30 cellular contexts compared by ENCODE assay signal in the genomic region with DNA sequence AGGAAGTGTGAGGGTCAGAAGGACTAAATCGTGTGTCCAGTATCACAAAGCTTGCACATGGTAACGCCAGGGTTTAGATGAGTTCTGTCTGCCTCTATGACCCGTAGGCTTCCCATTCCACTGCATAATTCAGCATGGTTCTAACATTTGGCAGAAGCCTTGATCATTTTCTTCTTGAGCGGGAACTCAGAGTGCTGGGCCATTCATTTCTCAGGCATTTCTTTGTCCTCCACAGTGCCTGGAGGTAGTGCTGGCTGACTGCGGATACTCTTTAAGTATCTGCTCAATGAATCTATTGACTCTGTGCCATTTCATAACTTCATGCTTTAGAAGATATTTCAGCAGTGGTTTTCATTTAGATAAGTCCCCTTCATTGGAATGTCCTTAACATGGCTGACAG.
"Had no signal": no experiment of that assay in that cellular context is flagged by ENCODE, and none has a peak within 500 bp of the region (broad histone marks: within the 10 kb centered on the region; RNA-seq: fewer than 3 reads in every experiment).

No MANE protein-coding gene starts in this region.

- H3K9me3 ChIP-seq: left lung, lower lobe of right lung, neutrophil, ovary, right atrium auricular region, right lobe of liver, stomach, suprapubic skin, thoracic aorta, tibial artery, uterus had no signal

- H3K9ac ChIP-seq: neural progenitor cell had no signal

- DNase-seq: hypothalamus; immature natural killer cell; kidney; left colon; left lung; lower lobe of right lung; mammary epithelial cell; mesenchymal stem cell; naive thymus-derived CD8-positive, alpha-beta T cell; occipital lobe; ovary; right lobe of liver; stimulated activated CD4-positive, alpha-beta T cell treated with anti-CD3 and anti-CD28 coated beads, Interleukin-15, amount 100 ng/mL, for 24 hours; stimulated activated CD4-positive, alpha-beta T cell treated with anti-CD3 and anti-CD28 coated beads, Interleukin-2, amount 100 ng/mL, for 24 hours; stimulated activated CD4-positive, alpha-beta T cell treated with anti-CD3 and anti-CD28 coated beads, Interleukin-4, amount 100 ng/mL, for 1 hour; stimulated activated naive B cell treated with anti-CD40 and anti-IgM and Interleukin-4, amounts not matched to agents 10 μg/mL and 1 μg/mL and 100 μg/mL, for 72 hours; stimulated activated naive CD8-positive, alpha-beta T cell treated with anti-CD3 and anti-CD28 coated beads, Interleukin-15, Interleukin-2, amounts not matched to agents 100 U/mL and 50 U/mL, for 24 hours; stomach; tibial artery; uterus had no signal

- H3K27ac ChIP-seq: left lung, lower lobe of right lung, neural progenitor cell, neutrophil, ovary, right atrium auricular region, right lobe of liver, stomach, suprapubic skin, thoracic aorta, tibial artery, uterus had no signal

- H3K9me3 Mint-ChIP-seq: nephron; neural progenitor cell; stimulated activated naive B cell treated with anti-CD40 and anti-IgM and Interleukin-4, amounts not matched to agents 10 μg/mL and 1 μg/mL and 100 μg/mL, for 72 hours; type B pancreatic cell had no signal

- H3K27me3 ChIP-seq: neural progenitor cell, neutrophil, ovary, right atrium auricular region, right lobe of liver, stomach, suprapubic skin, tibial artery, uterus had no signal

- H3K4me1 Mint-ChIP-seq: immature natural killer cell; naive thymus-derived CD8-positive, alpha-beta T cell; nephron; stimulated activated naive B cell treated with anti-CD40 and anti-IgM and Interleukin-4, amounts not matched to agents 10 μg/mL and 1 μg/mL and 100 μg/mL, for 72 hours had no signal

- H3K4me3 ChIP-seq: left lung, lower lobe of right lung, neural progenitor cell, ovary, right atrium auricular region, right lobe of liver, smooth muscle cell, stomach, suprapubic skin, thoracic aorta, tibial artery, uterus had no signal

- H3K36me3 ChIP-seq: left lung, lower lobe of right lung, neural progenitor cell, neutrophil, ovary, right atrium auricular region, right lobe of liver, stomach, thoracic aorta, tibial artery, uterus had no signal

- H3K4me1 ChIP-seq: left lung, lower lobe of right lung, right atrium auricular region, stomach, suprapubic skin, tibial artery, uterus had no signal

- FAIRE-seq: islet of Langerhans, kidney had no signal

- H3K36me3 Mint-ChIP-seq: immature natural killer cell; naive thymus-derived CD8-positive, alpha-beta T cell; stimulated activated naive B cell treated with anti-CD40 and anti-IgM and Interleukin-4, amounts not matched to agents 10 μg/mL and 1 μg/mL and 100 μg/mL, for 72 hours; type B pancreatic cell had no signal

- H3K4me2 ChIP-seq: neural progenitor cell, smooth muscle cell had no signal

- H3K27ac Mint-ChIP-seq: immature natural killer cell; naive thymus-derived CD8-positive, alpha-beta T cell; nephron; neural progenitor cell; progenitor cell of endocrine pancreas; stimulated activated naive B cell treated with anti-CD40 and anti-IgM and Interleukin-4, amounts not matched to agents 10 μg/mL and 1 μg/mL and 100 μg/mL, for 72 hours; type B pancreatic cell had no signal

- H2AFZ ChIP-seq: neural progenitor cell had no signal

- H3K4me3 Mint-ChIP-seq: immature natural killer cell; naive thymus-derived CD8-positive, alpha-beta T cell; nephron; neural progenitor cell; stimulated activated naive B cell treated with anti-CD40 and anti-IgM and Interleukin-4, amounts not matched to agents 10 μg/mL and 1 μg/mL and 100 μg/mL, for 72 hours; type B pancreatic cell had no signal
